Comparison of ENCODE assay signal across 13 cellular contexts in the genomic region with DNA sequence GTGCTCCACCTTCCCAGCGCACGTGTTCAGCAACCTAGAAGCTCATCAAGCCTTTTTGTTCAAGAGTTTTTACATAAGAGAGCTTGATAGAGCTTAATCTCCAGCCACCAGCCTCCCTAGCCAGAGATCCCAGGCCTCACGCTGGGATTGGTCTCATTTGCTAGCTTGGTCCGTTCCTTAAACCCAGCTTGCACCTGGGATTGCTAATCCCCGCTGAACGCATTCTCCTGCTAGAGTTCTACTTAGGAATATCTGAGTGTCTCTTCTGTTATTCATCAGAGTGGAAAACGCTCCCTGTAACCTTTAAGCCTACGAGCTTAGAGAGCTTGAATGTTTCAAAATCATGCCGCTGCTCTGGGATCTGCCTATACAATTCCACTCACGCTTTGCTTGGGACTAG.
A peak's percentile ranks its signal among the peaks of the same experiment; 100 is the strongest.
DNase-seq lines count a peak whose midpoint lies in the region; ATAC-seq, FAIRE-seq and TF ChIP-seq lines count a peak whose summit lies in the region.
"Had no signal": no experiment of that assay in that cellular context is flagged by ENCODE, and none has a peak within 500 bp of the region (broad histone marks: within the 10 kb centered on the region; RNA-seq: fewer than 3 reads in every experiment).

No MANE protein-coding gene starts in this region.

- no peak overlapping the region for H2BK5ac ChIP-seq in H1 (ENCODE audit: low read depth, low read length)

- intact Hi-C loops in right cardiac atrium (cut with DNase I) = no loop called here

- H3K36me3 ChIP-seq in H1 (ENCODE audit: control insufficient read depth in 2 of 4, insufficient read depth in 4 of 4, low read length in 3 of 4) = no peaks in the 10 kb centered on the region
- no peaks in the 10 kb centered on the region for H3K36me3 ChIP-seq in neural progenitor cell
- H3K36me3 ChIP-seq: BLaER1 treated with 17β-estradiol and CSF1 and Interleukin-3, amounts not matched to agents 10 nM and 100 nM had no signal

- H3K9ac ChIP-seq in H1 (replicated peaks in 1 of 4; ENCODE audit: extremely low read depth in 1 of 4, low read depth in 3 of 4, low read length in 3 of 4) = no peak overlapping the region
- no peak overlapping the region for H3K9ac ChIP-seq in neural progenitor cell
- H3K9ac ChIP-seq: BLaER1 treated with 17β-estradiol and CSF1 and Interleukin-3, amounts not matched to agents 10 nM and 100 nM had no signal

- H3K4me3 ChIP-seq in H1 (ENCODE audit: extremely low read depth in 1 of 4, insufficient read depth in 2 of 4, low read depth in 3 of 4, low read length in 4 of 4) (no peak overlapping the region), neural progenitor cell (no peak overlapping the region), right cardiac atrium (ENCODE audit: low read length) (no peak overlapping the region)
- H3K4me3 ChIP-seq: BLaER1 treated with 17β-estradiol and CSF1 and Interleukin-3, amounts not matched to agents 10 nM and 100 nM had no signal

- no peaks in the 10 kb centered on the region for H3K79me2 ChIP-seq in H1 (ENCODE audit: control insufficient read depth in 1 of 2, insufficient read depth in 2 of 2, low read length in 2 of 2)
- H3K79me2 ChIP-seq in neural progenitor cell (ENCODE audit: low read depth) = no peaks in the 10 kb centered on the region

- H4K91ac ChIP-seq in H1 (replicated peaks; ENCODE audit: insufficient read length, low read length) = no peak overlapping the region

- no peaks in the 10 kb centered on the region for H3K9me3 ChIP-seq in H1 (ENCODE audit: insufficient read depth in 2 of 2, low read depth in 1 of 2, low read length in 1 of 2)
- no peaks in the 10 kb centered on the region for H3K9me3 ChIP-seq in neural progenitor cell (ENCODE audit: low read depth)
- no peaks in the 10 kb centered on the region for H3K9me3 ChIP-seq in right cardiac atrium (ENCODE audit: control insufficient read depth, low read length)

- DNase-seq in NCI-H82 (lab: John Stamatoyannopoulos, UW) (peak; percentile 87), H1 (ENCODE audit: low read depth in 1 of 2, low spot score in 2 of 2) (no peak), neural progenitor cell (ENCODE audit: low spot score) (peak; percentile 76), right cardiac atrium (no peak)
- DNase-seq: Calu3; CD8-positive, alpha-beta T cell; DMS79 treated with DMSO at 0.1 percent for 48 hours; GF-D8; HCEC 1CT had no signal

- peak overlapping the region; percentile 8 for H3K27ac Mint-ChIP-seq in neural progenitor cell
- H3K27ac Mint-ChIP-seq: B cell; CD8-positive, alpha-beta T cell had no signal

- H4K20me1 ChIP-seq in H1 (replicated peaks in 1 of 2; ENCODE audit: control insufficient read depth in 1 of 2, insufficient read depth in 2 of 2, low read length in 2 of 2) (no peaks in the 10 kb centered on the region), neural progenitor cell (ENCODE audit: low read depth) (no peaks in the 10 kb centered on the region)
- H4K20me1 ChIP-seq: BLaER1 treated with 17β-estradiol and CSF1 and Interleukin-3, amounts not matched to agents 10 nM and 100 nM had no signal

- H2BK15ac ChIP-seq in H1 (ENCODE audit: low read length) = no peak overlapping the region

- H3K4ac ChIP-seq in H1 (replicated peaks; ENCODE audit: insufficient read length, low read depth, low read length) = no peak overlapping the region

- no peak overlapping the region for H3K27ac ChIP-seq in H1 (ENCODE audit: low read depth, low read length)
- H3K27ac ChIP-seq in neural progenitor cell = no peak overlapping the region
- H3K27ac ChIP-seq in right cardiac atrium (ENCODE audit: low read length) = no peak overlapping the region
- H3K27ac ChIP-seq: BLaER1 treated with 17β-estradiol and CSF1 and Interleukin-3, amounts not matched to agents 10 nM and 100 nM had no signal

- no peak for TF ChIP-seq EP300 in H1 (IDR thresholded peaks at IDR 0.05; ENCODE audit: borderline replicate concordance in 1 of 2, low read depth in 2 of 2, low read length in 2 of 2)

- H2AK5ac ChIP-seq in H1 (ENCODE audit: low read depth, low read length) = no peak overlapping the region

- H2BK120ac ChIP-seq in H1 (replicated peaks; ENCODE audit: low read depth, low read length) = no peak overlapping the region

- no peak overlapping the region for H2BK12ac ChIP-seq in H1 (ENCODE audit: low read depth, low read length)

- no peak overlapping the region for H3K14ac ChIP-seq in H1 (ENCODE audit: insufficient read length)

- no peak for ATAC-seq in HG03457 (IDR thresholded peaks at IDR 0.05; ENCODE audit: unreplicated experiment)
- ATAC-seq in HG03460 (IDR thresholded peaks at IDR 0.05; ENCODE audit: unreplicated experiment) = no peak
- ATAC-seq in right cardiac atrium = no peak
- ATAC-seq: CD8-positive, alpha-beta T cell had no signal

- no peaks in the 10 kb centered on the region for H3K23me2 ChIP-seq in H1 (ENCODE audit: low read depth, low read length)

- H3K27me3 Mint-ChIP-seq in neural progenitor cell (ENCODE audit: insufficient read depth, low read depth) = peaks cover 5% of the 10 kb centered on the region

- H3K9me3 Mint-ChIP-seq in neural progenitor cell = no peaks in the 10 kb centered on the region

- no peak for FAIRE-seq in H1 (lab: Jason Lieb, UNC)

- H2AFZ ChIP-seq in H1 (ENCODE audit: low read length) (no peak overlapping the region), neural progenitor cell (replicated peaks) (no peak overlapping the region)

- H3K56ac ChIP-seq in H1 (replicated peaks; ENCODE audit: insufficient read length, low read depth, low read length) = no peak overlapping the region

- H3K4me1 Mint-ChIP-seq in neural progenitor cell = peaks cover 16% of the 10 kb centered on the region
- H3K4me1 Mint-ChIP-seq: B cell had no signal

- H4K8ac ChIP-seq in H1 (ENCODE audit: extremely low read depth, insufficient read depth, low read length) = no peak overlapping the region

- H4K5ac ChIP-seq in H1 (ENCODE audit: insufficient read length, low read depth, low read length) = no peak overlapping the region

- CTCF ChIA-PET in H1 (lab: Charles Lee; ENCODE audit: partially characterized antibody) = interaction anchor here (0.6 to 1.3 kb wide), 5 partner anchors 23 to 1175 kb away, joined by 3 to 5 read pairs (median 3); no protein-coding TSS in a partner anchor

- no peak for TF ChIP-seq CTCF in H1 (IDR thresholded peaks at IDR 0.05; ENCODE audit: control extremely low read depth in 1 of 3, insufficient read depth in 1 of 3, low read depth in 1 of 3, low read length in 3 of 3)
- TF ChIP-seq CTCF in neural progenitor cell (IDR thresholded peaks at IDR 0.05) = no peak

- no peak for TF ChIP-seq POLR2A in H1 (IDR thresholded peaks at IDR 0.05; ENCODE audit: control extremely low read depth in 1 of 2, low read depth in 2 of 2, low read length in 2 of 2)

- no peak overlapping the region for H3K4me2 ChIP-seq in H1 (ENCODE audit: insufficient read depth in 1 of 2, low read depth in 2 of 2, low read length in 2 of 2)
- H3K4me2 ChIP-seq in neural progenitor cell = no peak overlapping the region
- H3K4me2 ChIP-seq: BLaER1 treated with 17β-estradiol and CSF1 and Interleukin-3, amounts not matched to agents 10 nM and 100 nM had no signal

- no peaks in the 10 kb centered on the region for H3K79me1 ChIP-seq in H1 (ENCODE audit: low read depth, low read length)

- H2BK20ac ChIP-seq in H1 (ENCODE audit: low read length) = peak overlapping the region; percentile 32; the same call in 1 of the 2 replicates

- H3K23ac ChIP-seq in H1 (ENCODE audit: insufficient read length) = no peak overlapping the region

- WGBS in H1 (ENCODE audit: extremely low coverage in 1 of 2, insufficient coverage in 1 of 2, insufficient read length in 1 of 2, insufficient replicate concordance in 2 of 2, low coverage in 1 of 2, low lambda C conversion rate in 2 of 2, missing lambda C conversion rate in 1 of 2), 2 experiments = 88% methylated on average over 10 of the region's 10 CpGs; no CpG with 5 or more reads in 1 of the 2 experiments
- WGBS in right cardiac atrium = 87% methylated on average over 10 of the region's 10 CpGs

- peaks cover 18% of the 10 kb centered on the region for H3F3A ChIP-seq in neural progenitor cell (ENCODE audit: low read depth)

- no peak overlapping the region for H3K18ac ChIP-seq in H1 (ENCODE audit: extremely low read depth, low read length)

- H3K27me3 ChIP-seq in H1 (replicated peaks in 1 of 4; ENCODE audit: control insufficient read depth in 3 of 4, extremely low read depth in 1 of 4, insufficient read depth in 3 of 4, low read length in 3 of 4) (no peaks in the 10 kb centered on the region), neural progenitor cell (no peaks in the 10 kb centered on the region), right cardiac atrium (ENCODE audit: control insufficient read depth, insufficient read depth) (no peaks in the 10 kb centered on the region)
- H3K27me3 ChIP-seq: BLaER1 treated with 17β-estradiol and CSF1 and Interleukin-3, amounts not matched to agents 10 nM and 100 nM had no signal

- H3K4me3 Mint-ChIP-seq in neural progenitor cell = no peak overlapping the region
- H3K4me3 Mint-ChIP-seq: B cell; CD8-positive, alpha-beta T cell had no signal

- POLR2A ChIA-PET in H1 (lab: Charles Lee; ENCODE audit: partially characterized antibody) = no interaction called here

- no peak for TF ChIP-seq RAD21 in H1 (IDR thresholded peaks at IDR 0.05 in 1 of 2, conservative IDR thresholded peaks at IDR 0.05 in 1 of 2; ENCODE audit: low read depth in 2 of 2, low read length in 2 of 2)

- no peaks in the 10 kb centered on the region for H3K4me1 ChIP-seq in H1 (replicated peaks in 1 of 4; ENCODE audit: control insufficient read depth in 3 of 4, insufficient read depth in 4 of 4, low read length in 3 of 4)
- H3K4me1 ChIP-seq in neural progenitor cell = peaks cover 16% of the 10 kb centered on the region
- no peaks in the 10 kb centered on the region for H3K4me1 ChIP-seq in right cardiac atrium (ENCODE audit: control insufficient read depth, insufficient read depth, low read length)
- H3K4me1 ChIP-seq: BLaER1 treated with 17β-estradiol and CSF1 and Interleukin-3, amounts not matched to agents 10 nM and 100 nM had no signal

- H3K36me3 Mint-ChIP-seq in neural progenitor cell = no peaks in the 10 kb centered on the region
- H3K36me3 Mint-ChIP-seq: CD8-positive, alpha-beta T cell had no signal

TF ChIP-seq in H1, 55 proteins besides CTCF, POLR2A, EP300 and RAD21:
- TF ChIP-seq CREB1 (IDR thresholded peaks at IDR 0.05) (no peak), KDM4A (IDR thresholded peaks at IDR 0.05; ENCODE audit: low read depth, low read length, severe bottlenecking) (no peak), TAF7 (optimal IDR thresholded peaks at IDR 0.05; ENCODE audit: borderline replicate concordance, low read depth, low read length) (no peak)
TF ChIP-seq in H1: peak in this region for 0.

Comparison
In these comparisons a context has a peak if more than half of its experiments do, and no peak if none do; other contexts are left out.
1. DNase-seq: peak in NCI-H82 (single experiment) and neural progenitor cell (single experiment); none in H1 (0 of 2) and right cardiac atrium (0 of 3).